8 cellular contexts compared by ENCODE assay signal in the genomic region with DNA sequence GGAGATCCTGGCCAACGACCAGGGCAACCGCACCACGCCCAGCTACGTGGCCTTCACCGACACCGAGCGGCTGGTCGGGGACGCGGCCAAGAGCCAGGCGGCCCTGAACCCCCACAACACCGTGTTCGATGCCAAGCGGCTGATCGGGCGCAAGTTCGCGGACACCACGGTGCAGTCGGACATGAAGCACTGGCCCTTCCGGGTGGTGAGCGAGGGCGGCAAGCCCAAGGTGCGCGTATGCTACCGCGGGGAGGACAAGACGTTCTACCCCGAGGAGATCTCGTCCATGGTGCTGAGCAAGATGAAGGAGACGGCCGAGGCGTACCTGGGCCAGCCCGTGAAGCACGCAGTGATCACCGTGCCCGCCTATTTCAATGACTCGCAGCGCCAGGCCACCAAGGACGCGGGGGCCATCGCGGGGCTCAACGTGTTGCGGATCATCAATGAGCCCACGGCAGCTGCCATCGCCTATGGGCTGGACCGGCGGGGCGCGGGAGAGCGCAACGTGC. TPM values are rescaled to one million over a fixed set of nuclear protein-coding genes. Genes with fewer than 3 reads are reported as not detected.
DNase-seq lines count a peak whose midpoint lies in the region; ATAC-seq and TF ChIP-seq lines count a peak whose summit lies in the region.
"Not testable (repeated sequence)": the region's sequence is repeated elsewhere in the genome, so short reads cannot be mapped to it uniquely, and the experiment has no call there.

No MANE protein-coding gene starts in this region.

- peak overlapping the region in 1 of 2 donors; percentile 37 for H3K9ac ChIP-seq in stomach smooth muscle (ENCODE audit: low read length in 2 of 2)

- H3K27me3 ChIP-seq in breast epithelium; stomach smooth muscle (ENCODE audit: control insufficient read depth in 1 of 2, insufficient read depth in 2 of 2, low read length in 2 of 2): not testable (repeated sequence)

- H3K4me1 Mint-ChIP-seq in Calu3 (ENCODE audit: low read depth, unreplicated experiment); activated B cell treated with CpG ODN at 0.5 μM for 24 hours; nephron progenitor cell: not testable (repeated sequence)

- not testable (repeated sequence) for H3K27ac Mint-ChIP-seq in Calu3 (ENCODE audit: unreplicated experiment); activated B cell treated with CpG ODN at 0.5 μM for 24 hours; nephron progenitor cell

- DNase-seq in Calu3; breast epithelium (ENCODE audit: low spot score in 2 of 2); left cardiac atrium; nephron progenitor cell: not testable (repeated sequence)
- peak; percentile 42 for DNase-seq in activated B cell treated with CpG ODN at 0.5 μM for 24 hours

- peaks cover 23% of the 10 kb centered on the region for H3K36me3 Mint-ChIP-seq in Calu3 (ENCODE audit: insufficient read depth, unreplicated experiment)
- not testable (repeated sequence) for H3K36me3 Mint-ChIP-seq in activated B cell treated with CpG ODN at 0.5 μM for 24 hours (ENCODE audit: low read depth); nephron progenitor cell (ENCODE audit: low read depth)

- CTCF ChIA-PET in Calu3 (lab: Charles Lee); activated B cell treated with CpG ODN at 0.5 μM for 24 hours (lab: Charles Lee): not testable (repeated sequence)

- H3K9me3 ChIP-seq in breast epithelium; stomach smooth muscle (ENCODE audit: control insufficient read depth in 2 of 2, low read length in 2 of 2): not testable (repeated sequence)

- H3K4me3 ChIP-seq in breast epithelium, result peak overlapping the region; percentile 56 to 84 (median 75)
- H3K4me3 ChIP-seq in stomach smooth muscle (ENCODE audit: low read length in 2 of 2), result peak overlapping the region; percentile 54 to 76

- ATAC-seq in GM21447 (IDR thresholded peaks at IDR 0.05; ENCODE audit: unreplicated experiment), result peak; percentile 24
- peak; percentile 24 for ATAC-seq in HG03432 (IDR thresholded peaks at IDR 0.05; ENCODE audit: unreplicated experiment)
- peak; percentile 16 for ATAC-seq in activated B cell treated with CpG ODN at 0.5 μM for 24 hours (ENCODE audit: low read depth)
- ATAC-seq in left cardiac atrium, result peak; percentile 42 to 65

- H3K27ac ChIP-seq in breast epithelium, result peak overlapping the region; percentile 40 to 81
- not testable (repeated sequence) for H3K27ac ChIP-seq in stomach smooth muscle (ENCODE audit: low read length)

- H3K4me1 ChIP-seq in breast epithelium; stomach smooth muscle (ENCODE audit: control insufficient read depth, insufficient read depth, low read length): not testable (repeated sequence)

- intact Hi-C loops in Calu3 (cut with micrococcal nuclease; ENCODE audit: unreplicated experiment); activated B cell treated with CpG ODN at 0.5 μM for 24 hours (cut with micrococcal nuclease); breast epithelium (cut with DNase I; ENCODE audit: low total_unique reads); left cardiac atrium (cut with DNase I): not testable (repeated sequence)

- TF ChIP-seq POLR2A in breast epithelium (IDR thresholded peaks at IDR 0.05), result not testable (repeated sequence)

- POLR2A ChIA-PET in activated B cell treated with CpG ODN at 0.5 μM for 24 hours (lab: Charles Lee), result interaction anchor here (1.9 kb wide), 1 partner anchor 216 kb away, joined by 6 read pairs; no protein-coding TSS in a partner anchor

- H3K4me3 Mint-ChIP-seq in Calu3 (ENCODE audit: low read depth, unreplicated experiment), result peak overlapping the region; percentile 91
- peak overlapping the region; percentile 90 for H3K4me3 Mint-ChIP-seq in activated B cell treated with CpG ODN at 0.5 μM for 24 hours
- H3K4me3 Mint-ChIP-seq in nephron progenitor cell, result peak overlapping the region; percentile 74

- not testable (repeated sequence) for H3K9me3 Mint-ChIP-seq in Calu3 (ENCODE audit: low read depth, unreplicated experiment); activated B cell treated with CpG ODN at 0.5 μM for 24 hours; nephron progenitor cell

- TF ChIP-seq CTCF in Calu3 (IDR thresholded peaks at IDR 0.05; ENCODE audit: unreplicated experiment); activated B cell treated with CpG ODN at 0.5 μM for 24 hours (IDR thresholded peaks at IDR 0.05); breast epithelium (IDR thresholded peaks at IDR 0.05); nephron progenitor cell (IDR thresholded peaks at IDR 0.05): not testable (repeated sequence)

- BruUV-seq in Calu3 (replicated peaks; lab: Mats Ljungman, UMichigan), result not testable (repeated sequence)

- peaks cover 15% of the 10 kb centered on the region for H3K27me3 Mint-ChIP-seq in Calu3 (ENCODE audit: unreplicated experiment)
- not testable (repeated sequence) for H3K27me3 Mint-ChIP-seq in activated B cell treated with CpG ODN at 0.5 μM for 24 hours
- H3K27me3 Mint-ChIP-seq in nephron progenitor cell (ENCODE audit: low read depth, poor library complexity), result peaks cover 78% of the 10 kb centered on the region

- H3K36me3 ChIP-seq in breast epithelium; stomach smooth muscle (ENCODE audit: control insufficient read depth in 2 of 2, insufficient read depth in 2 of 2, low read length in 2 of 2): not testable (repeated sequence)

RNA-seq across cellular contexts. Expression of a gene that starts 0.5 kb away (rescaled TPM):
- total RNA-seq in Calu3 (2022), result 1.3 and 1.9 TPM in 2 replicates
- total RNA-seq in activated B cell treated with CpG ODN at 0.5 μM for 24 hours, result 4.0 and 4.5 TPM in 2 replicates
- total RNA-seq in breast epithelium, result 10 to 100 TPM in 1 of 3 donors, 1 to 10 TPM in 2; 1.3 to 17.1 (median 5.3) TPM
- 1 to 10 TPM; 2.8 to 3.2 TPM for total RNA-seq in left cardiac atrium

RNA-seq across cellular contexts. Expression of a gene that starts 19.5 kb away (rescaled TPM):
- total RNA-seq in Calu3 (2022), result not detected in 2 replicates
- total RNA-seq in activated B cell treated with CpG ODN at 0.5 μM for 24 hours, result 6.2 and 8.6 TPM in 2 replicates
- total RNA-seq in breast epithelium, result 10 to 100 TPM; 33.1 to 70.6 (median 48.4) TPM
- total RNA-seq in left cardiac atrium, result 10 to 100 TPM; 37.9 to 48.7 TPM

RNA-seq across cellular contexts. Expression of a gene that starts 24.8 kb away (rescaled TPM):
- total RNA-seq in Calu3 (2022) (not detected in 2 replicates), activated B cell treated with CpG ODN at 0.5 μM for 24 hours (0.24 and 0.47 TPM in 2 replicates), breast epithelium (10 to 100 TPM in 2 of 3 donors, 1 to 10 TPM in 1; 8.6 to 23.9 (median 12.9) TPM), left cardiac atrium (10 to 100 TPM; 42.9 to 53.7 TPM)
